ENCODE assay signal across 8 cellular contexts in the genomic region with DNA sequence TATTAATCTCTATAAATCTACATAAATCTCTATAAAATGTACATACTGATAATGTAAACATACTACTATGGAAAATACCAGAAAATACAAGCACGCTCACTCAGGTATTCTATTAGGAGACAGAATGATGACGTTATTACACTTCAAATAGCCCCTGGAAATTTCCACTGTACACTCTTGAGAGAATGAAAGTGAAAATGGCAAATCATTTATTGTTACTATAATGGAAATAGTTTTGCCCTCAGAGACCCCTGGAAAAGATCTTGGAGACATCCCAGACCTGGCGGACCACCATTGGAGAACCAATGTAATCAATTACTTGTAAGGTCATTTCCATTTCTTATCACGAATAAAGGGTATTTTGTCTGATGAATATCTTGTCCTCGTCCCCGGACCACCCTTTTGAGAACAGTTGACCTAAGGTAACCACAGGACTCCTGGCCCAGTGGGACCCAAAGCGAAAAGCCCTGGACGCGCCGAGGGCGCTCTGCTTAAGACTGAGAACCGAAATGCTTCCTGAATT. TPM values are rescaled to one million over a fixed set of nuclear protein-coding genes. Genes with fewer than 3 reads are reported as not detected.
DNase-seq lines count a peak whose midpoint lies in the region; ATAC-seq and TF ChIP-seq lines count a peak whose summit lies in the region.

No MANE protein-coding gene starts in this region.

- H3K9me3 ChIP-seq in OCI-LY3 (ENCODE audit: insufficient read depth, low read length) (no peaks in the 10 kb centered on the region), endodermal cell (ENCODE audit: control insufficient read depth, low read length) (no peaks in the 10 kb centered on the region)

- H3K36me3 Mint-ChIP-seq in activated CD4-positive, alpha-beta T cell treated with anti-CD3 and anti-CD28 coated beads, Interleukin-2, amount 10 ng/mL, durations not matched to agents 7 days and 5 days (ENCODE audit: low read depth), result no peaks in the 10 kb centered on the region
- H3K36me3 Mint-ChIP-seq in endodermal cell (ENCODE audit: low read depth) (no peaks in the 10 kb centered on the region), nephron progenitor cell (ENCODE audit: low read depth) (no peaks in the 10 kb centered on the region)

- H2AFZ ChIP-seq in OCI-LY3 (ENCODE audit: low read depth, low read length), result peak overlapping the region; percentile 99

- H3K4me1 ChIP-seq in OCI-LY3 (ENCODE audit: low read length) (peaks cover 7% of the 10 kb centered on the region), endodermal cell (ENCODE audit: control insufficient read depth, insufficient read depth, low read length) (no peaks in the 10 kb centered on the region)

- peak overlapping the region; percentile 95 for H3K4me3 ChIP-seq in OCI-LY3 (ENCODE audit: low read length)
- peak overlapping the region; percentile 86 for H3K4me3 ChIP-seq in endodermal cell (ENCODE audit: low read length)

- 12 to 20% methylated on average over 7 to 11 of the region's 12 CpGs for WGBS in endodermal cell (ENCODE audit: insufficient coverage in 1 of 2, insufficient read length in 1 of 2), 2 experiments

- ATAC-seq in HG02588 (IDR thresholded peaks at IDR 0.05; ENCODE audit: unreplicated experiment) (peak; percentile 39), HG03521 (IDR thresholded peaks at IDR 0.05; ENCODE audit: unreplicated experiment) (no peak)

- no peak for DNase-seq in activated CD4-positive, alpha-beta T cell treated with anti-CD3 and anti-CD28 coated beads, Interleukin-2, amount 10 ng/mL, durations not matched to agents 7 days and 5 days
- no peak for DNase-seq in activated CD4-positive, alpha-beta T cell treated with anti-CD3 and anti-CD28 coated beads for 48 hours
- DNase-seq in endodermal cell (no peak), nephron progenitor cell (no peak), NCI-H1417 treated with DMSO at 0.1 percent for 48 hours (lab: John Stamatoyannopoulos, UW) (no peak)

- peaks cover 34% of the 10 kb centered on the region for H3K27me3 Mint-ChIP-seq in activated CD4-positive, alpha-beta T cell treated with anti-CD3 and anti-CD28 coated beads, Interleukin-2, amount 10 ng/mL, durations not matched to agents 7 days and 5 days
- H3K27me3 Mint-ChIP-seq in endodermal cell (ENCODE audit: insufficient read depth) (peaks cover 30% of the 10 kb centered on the region), nephron progenitor cell (ENCODE audit: low read depth, poor library complexity) (peaks cover 76% of the 10 kb centered on the region)

- H3K79me2 ChIP-seq in OCI-LY3 (ENCODE audit: low read length), result no peaks in the 10 kb centered on the region

- peak overlapping the region; percentile 76 for H3K9ac ChIP-seq in OCI-LY3 (ENCODE audit: low read length)
- H3K9ac ChIP-seq in endodermal cell (ENCODE audit: extremely low read depth, low read length, poor library complexity, severe bottlenecking), result peak overlapping the region; percentile 16

- H3K27ac ChIP-seq in OCI-LY3 (ENCODE audit: low read length), result no peak overlapping the region
- no peak overlapping the region for H3K27ac ChIP-seq in endodermal cell (ENCODE audit: low read depth, low read length)

- H3K4me1 Mint-ChIP-seq in activated CD4-positive, alpha-beta T cell treated with anti-CD3 and anti-CD28 coated beads, Interleukin-2, amount 10 ng/mL, durations not matched to agents 7 days and 5 days, result peaks cover 8% of the 10 kb centered on the region
- H3K4me1 Mint-ChIP-seq in endodermal cell, result peaks cover 20% of the 10 kb centered on the region
- H3K4me1 Mint-ChIP-seq in nephron progenitor cell, result peaks cover 6% of the 10 kb centered on the region

- no peaks in the 10 kb centered on the region for H3K9me3 Mint-ChIP-seq in activated CD4-positive, alpha-beta T cell treated with anti-CD3 and anti-CD28 coated beads, Interleukin-2, amount 10 ng/mL, durations not matched to agents 7 days and 5 days
- H3K9me3 Mint-ChIP-seq in endodermal cell, result no peaks in the 10 kb centered on the region
- no peaks in the 10 kb centered on the region for H3K9me3 Mint-ChIP-seq in nephron progenitor cell

- peak overlapping the region; percentile 82 for H3K4me3 Mint-ChIP-seq in activated CD4-positive, alpha-beta T cell treated with anti-CD3 and anti-CD28 coated beads, Interleukin-2, amount 10 ng/mL, durations not matched to agents 7 days and 5 days
- H3K4me3 Mint-ChIP-seq in endodermal cell, result peak overlapping the region; percentile 71
- peak overlapping the region; percentile 82 for H3K4me3 Mint-ChIP-seq in nephron progenitor cell

- POLR2A ChIA-PET in activated CD4-positive, alpha-beta T cell treated with anti-CD3 and anti-CD28 coated beads, Interleukin-2, amount 10 ng/mL, durations not matched to agents 7 days and 5 days (lab: Charles Lee), result interaction anchor here (0.6 kb wide), 1 partner anchor 219 kb away, joined by 3 read pairs; no protein-coding TSS in a partner anchor

- H4K20me1 ChIP-seq in OCI-LY3 (ENCODE audit: insufficient read depth, low read length), result no peaks in the 10 kb centered on the region

- H3K4me2 ChIP-seq in OCI-LY3 (ENCODE audit: low read length), result peak overlapping the region; percentile 87

- TF ChIP-seq CTCF in OCI-LY3 (IDR thresholded peaks at IDR 0.05; ENCODE audit: low read depth, low read length) (no peak), endodermal cell (conservative IDR thresholded peaks at IDR 0.05) (no peak), nephron progenitor cell (IDR thresholded peaks at IDR 0.05) (no peak)

- H3K36me3 ChIP-seq in OCI-LY3 (replicated peaks; ENCODE audit: low read depth, low read length) (no peaks in the 10 kb centered on the region), endodermal cell (ENCODE audit: control insufficient read depth, insufficient read depth, low read length) (no peaks in the 10 kb centered on the region)

- peaks cover 11% of the 10 kb centered on the region; the same call in 1 of the 2 replicates for H3K27me3 ChIP-seq in OCI-LY3 (ENCODE audit: low read depth, low read length)
- H3K27me3 ChIP-seq in endodermal cell (ENCODE audit: control insufficient read depth, insufficient read depth, low read length, poor library complexity, severe bottlenecking), result peaks cover 29% of the 10 kb centered on the region

- peak overlapping the region; percentile 86 for H3K27ac Mint-ChIP-seq in activated CD4-positive, alpha-beta T cell treated with anti-CD3 and anti-CD28 coated beads, Interleukin-2, amount 10 ng/mL, durations not matched to agents 7 days and 5 days
- no peak overlapping the region for H3K27ac Mint-ChIP-seq in endodermal cell
- no peak overlapping the region for H3K27ac Mint-ChIP-seq in nephron progenitor cell

- CTCF ChIA-PET in activated CD4-positive, alpha-beta T cell treated with anti-CD3 and anti-CD28 coated beads, Interleukin-2, amount 10 ng/mL, durations not matched to agents 7 days and 5 days (lab: Charles Lee), result no interaction called here

RNA-seq across cellular contexts. Expression of a gene that starts 0.5 kb away (rescaled TPM):
- total RNA-seq in activated CD4-positive, alpha-beta T cell treated with anti-CD3 and anti-CD28 coated beads, Interleukin-2, amount 10 ng/mL, durations not matched to agents 7 days and 5 days, result under 1 TPM; 0.25 to 0.30 TPM
- 1 to 10 TPM; 2.9 to 3.7 TPM for total RNA-seq in endodermal cell
- 0.25 TPM for polyA plus RNA-seq in endodermal cell (2013, experiment 1 of 2)
- polyA plus RNA-seq in endodermal cell (2013, experiment 2 of 2), result 0.25 TPM

RNA-seq across cellular contexts. Expression of a gene that starts 34.8 kb away (rescaled TPM):
- not detected for total RNA-seq in activated CD4-positive, alpha-beta T cell treated with anti-CD3 and anti-CD28 coated beads, Interleukin-2, amount 10 ng/mL, durations not matched to agents 7 days and 5 days
- not detected for total RNA-seq in endodermal cell
- not detected for polyA plus RNA-seq in endodermal cell (2013, experiment 1 of 2)
- not detected for polyA plus RNA-seq in endodermal cell (2013, experiment 2 of 2)
